16 cellular contexts compared by ENCODE assay signal in genomic region chr15:68608844-68609232, GRCh38. TPM values are rescaled to one million over a fixed set of nuclear protein-coding genes. Genes with fewer than 3 reads are reported as not detected.
DNase-seq lines count a peak whose midpoint lies in the region; ATAC-seq and TF ChIP-seq lines count a peak whose summit lies in the region.
"Had no signal": no experiment of that assay in that cellular context is flagged by ENCODE, and none has a peak within 500 bp of the region (broad histone marks: within the 10 kb centered on the region; RNA-seq: fewer than 3 reads in every experiment).

No MANE protein-coding gene starts in this region.

- TF ChIP-seq POLR2A in vagina (IDR thresholded peaks at IDR 0.05): no peak

- H3K36me3 ChIP-seq in left ventricle myocardium inferior: no peaks in the 10 kb centered on the region
- no peaks in the 10 kb centered on the region for H3K36me3 ChIP-seq in skeletal muscle tissue (ENCODE audit: control insufficient read depth in 3 of 3, insufficient read depth in 3 of 3, low read length in 3 of 3)
- H3K36me3 ChIP-seq in vagina: no peaks in the 10 kb centered on the region
- H3K36me3 ChIP-seq: right lobe of liver had no signal

- H3K27me3 ChIP-seq in left ventricle myocardium inferior (ENCODE audit: low read depth): no peaks in the 10 kb centered on the region
- H3K27me3 ChIP-seq in layer of hippocampus (ENCODE audit: control insufficient read depth, insufficient read depth, low read length): no peaks in the 10 kb centered on the region
- no peaks in the 10 kb centered on the region for H3K27me3 ChIP-seq in skeletal muscle tissue (ENCODE audit: control insufficient read depth in 3 of 3, insufficient read depth in 3 of 3, low read length in 3 of 3)
- H3K27me3 ChIP-seq in vagina: no peaks in the 10 kb centered on the region
- H3K27me3 ChIP-seq: right lobe of liver, testis had no signal

- TF ChIP-seq CTCF in left ventricle myocardium inferior (IDR thresholded peaks at IDR 0.05; ENCODE audit: borderline replicate concordance) (no peak), vagina (IDR thresholded peaks at IDR 0.05) (no peak)

- no peak overlapping the region for H3K9ac ChIP-seq in skeletal muscle tissue (ENCODE audit: low read depth in 1 of 3, low read length in 3 of 3)

- intact Hi-C loops in left ventricle myocardium inferior (cut with micrococcal nuclease) (no loop called here), Right ventricle myocardium superior (cut with DNase I) (no loop called here), vagina (cut with DNase I) (no loop called here)

- H3K27ac ChIP-seq in left ventricle myocardium inferior (replicated peaks): peak overlapping the region; percentile 87
- peak overlapping the region; percentile 87 for H3K27ac ChIP-seq in layer of hippocampus (ENCODE audit: low read depth, low read length)
- H3K27ac ChIP-seq in skeletal muscle tissue (ENCODE audit: low read depth, low read length): peak overlapping the region; percentile 39
- H3K27ac ChIP-seq in vagina: peak overlapping the region; percentile 70
- H3K27ac ChIP-seq: epithelial cell of prostate, right lobe of liver, SK-N-MC, testis had no signal

- H3K9me3 ChIP-seq in left ventricle myocardium inferior (replicated peaks): peaks cover 5% of the 10 kb centered on the region
- H3K9me3 ChIP-seq in skeletal muscle tissue (ENCODE audit: control insufficient read depth in 3 of 3, low read length in 3 of 3): no peaks in the 10 kb centered on the region
- no peaks in the 10 kb centered on the region for H3K9me3 ChIP-seq in vagina
- H3K9me3 ChIP-seq: right lobe of liver, testis had no signal

- H3K4me1 ChIP-seq in left ventricle myocardium inferior (peaks cover 78% of the 10 kb centered on the region), skeletal muscle tissue (ENCODE audit: control insufficient read depth in 3 of 3, insufficient read depth in 3 of 3, low read length in 3 of 3) (peaks cover 24 to 34% (median 26%) of the 10 kb centered on the region in 3 donors), vagina (peaks cover 40% of the 10 kb centered on the region)
- H3K4me1 ChIP-seq: right lobe of liver had no signal

- DNase-seq in left ventricle myocardium inferior: no peak
- DNase-seq in Right ventricle myocardium superior: no peak
- DNase-seq in vagina (ENCODE audit: extremely low spot score in 2 of 2): no peak
- DNase-seq in stimulated activated naive CD4-positive, alpha-beta T cell (lab: John Stamatoyannopoulos, UW): no peak
- no peak for DNase-seq in activated effector memory CD4-positive, alpha-beta T cell treated with Interleukin-2 at 50 U/mL for 16 hours
- no peak for DNase-seq in effector CD8-positive, alpha-beta T cell (lab: John Stamatoyannopoulos, UW)
- DNase-seq: activated CD4-positive, alpha-beta T cell treated with anti-CD3 and anti-CD28 coated beads for 1 hour; CD4-positive, CD25-positive, alpha-beta regulatory T cell; NCI-H1417 treated with DMSO at 0.1 percent for 48 hours; T-helper 9 cell had no signal

- ATAC-seq in Right ventricle myocardium superior (ENCODE audit: poor library complexity): no peak

- peak overlapping the region; percentile 1 for H3K4me3 ChIP-seq in left ventricle myocardium inferior
- no peak overlapping the region for H3K4me3 ChIP-seq in skeletal muscle tissue (ENCODE audit: low read length in 3 of 3)
- H3K4me3 ChIP-seq in vagina: no peak overlapping the region
- H3K4me3 ChIP-seq: right lobe of liver, SK-N-MC, testis had no signal

RNA-seq across cellular contexts. Expression of gene CORO2B, which starts 30.0 kb away (rescaled TPM):
- total RNA-seq in left ventricle myocardium inferior: 5.0 TPM
- total RNA-seq in Right ventricle myocardium superior: 6.6 TPM
- total RNA-seq in skeletal muscle tissue: 1.0 TPM
- 4.7 TPM for total RNA-seq in vagina
- total RNA-seq: CD4-positive, CD25-positive, alpha-beta regulatory T cell had no signal
